Comparison of ENCODE assay signal across 22 cellular contexts in genomic region chr7:157963526-157963925, GRCh38.
DNase-seq lines count a peak whose midpoint lies in the region; ATAC-seq and TF ChIP-seq lines count a peak whose summit lies in the region.
"Had no signal": no experiment of that assay in that cellular context is flagged by ENCODE, and none has a peak within 500 bp of the region (broad histone marks: within the 10 kb centered on the region; RNA-seq: fewer than 3 reads in every experiment).

No MANE protein-coding gene starts in this region.

- DNase-seq in cardiac septum (ENCODE audit: low spot score) (peak; percentile 19), left cardiac atrium (no peak), endodermal cell (peak; percentile 26), mesenteric fat pad (ENCODE audit: low spot score) (peak; percentile 82), NCI-H82 treated with DMSO at 0.1 percent for 48 hours (lab: John Stamatoyannopoulos, UW; ENCODE audit: unreplicated experiment) (no peak), GM03348 (ENCODE audit: low spot score) (no peak), ecto neural progenitor cell (ENCODE audit: low spot score) (no peak)
- DNase-seq: 8988T; ACHN; AML-193; BE2C; CD4-positive, alpha-beta T cell; CD8-positive, alpha-beta memory T cell; DMS 273 treated with DMSO at 0.1 percent for 48 hours; DMS79; EL; GDM1; GOT3; HCEC 1CT had no signal

- no peaks in the 10 kb centered on the region for H3K36me3 Mint-ChIP-seq in endodermal cell (ENCODE audit: low read depth)
- H3K36me3 Mint-ChIP-seq: CD14-positive monocyte; CD8-positive, alpha-beta memory T cell had no signal

- intact Hi-C loops in cardiac septum (cut with DNase I): no loop called here
- intact Hi-C loops in left cardiac atrium (cut with DNase I): no loop called here

- no peaks in the 10 kb centered on the region for H3K4me1 ChIP-seq in endodermal cell (ENCODE audit: control insufficient read depth, insufficient read depth, low read length)
- H3K4me1 ChIP-seq: A549, BE2C had no signal

- H3K36me3 ChIP-seq in endodermal cell (ENCODE audit: control insufficient read depth, insufficient read depth, low read length): no peaks in the 10 kb centered on the region
- H3K36me3 ChIP-seq: BE2C; BLaER1 treated with 17β-estradiol and CSF1 and Interleukin-3, amounts not matched to agents 10 nM and 100 nM had no signal

- no peak overlapping the region for H3K9ac ChIP-seq in endodermal cell (ENCODE audit: extremely low read depth, low read length, poor library complexity, severe bottlenecking)
- H3K9ac ChIP-seq: BLaER1 treated with 17β-estradiol and CSF1 and Interleukin-3, amounts not matched to agents 10 nM and 100 nM had no signal

- ATAC-seq in left cardiac atrium: no peak
- ATAC-seq: A549 had no signal

- H3K4me3 ChIP-seq in endodermal cell (ENCODE audit: low read length): no peak overlapping the region
- H3K4me3 ChIP-seq: A549; BLaER1 treated with 17β-estradiol and CSF1 and Interleukin-3, amounts not matched to agents 10 nM and 100 nM had no signal

- no peak overlapping the region for H3K27ac Mint-ChIP-seq in endodermal cell
- H3K27ac Mint-ChIP-seq: CD14-positive monocyte; CD4-positive, alpha-beta T cell; CD8-positive, alpha-beta memory T cell had no signal

- H3K4me3 Mint-ChIP-seq in endodermal cell: no peak overlapping the region
- H3K4me3 Mint-ChIP-seq: CD14-positive monocyte; CD4-positive, alpha-beta T cell; CD8-positive, alpha-beta memory T cell had no signal

- H3K9me3 Mint-ChIP-seq in endodermal cell: peaks cover 3% of the 10 kb centered on the region

- H3K27ac ChIP-seq in endodermal cell (ENCODE audit: low read depth, low read length): no peak overlapping the region
- H3K27ac ChIP-seq: A549; BLaER1 treated with 17β-estradiol and CSF1 and Interleukin-3, amounts not matched to agents 10 nM and 100 nM had no signal

- no peaks in the 10 kb centered on the region for H3K4me1 Mint-ChIP-seq in endodermal cell
- H3K4me1 Mint-ChIP-seq: CD14-positive monocyte; CD8-positive, alpha-beta memory T cell had no signal

- no peaks in the 10 kb centered on the region for H3K27me3 ChIP-seq in endodermal cell (ENCODE audit: control insufficient read depth, insufficient read depth, low read length, poor library complexity, severe bottlenecking)
- H3K27me3 ChIP-seq: BE2C; BLaER1 treated with 17β-estradiol and CSF1 and Interleukin-3, amounts not matched to agents 10 nM and 100 nM had no signal

- H3K27me3 Mint-ChIP-seq in endodermal cell (ENCODE audit: insufficient read depth): peaks cover 3% of the 10 kb centered on the region

- peaks cover 84% of the 10 kb centered on the region for H3K9me3 ChIP-seq in endodermal cell (ENCODE audit: control insufficient read depth, low read length)
- H3K9me3 ChIP-seq: BE2C had no signal

- TF ChIP-seq CTCF in endodermal cell (conservative IDR thresholded peaks at IDR 0.05): no peak

- 58 to 62% methylated on average over 6 to 9 of the region's 9 CpGs for WGBS in endodermal cell (ENCODE audit: insufficient coverage in 1 of 2, insufficient read length in 1 of 2), 2 experiments

Comparison
In these comparisons a context has a peak if more than half of its experiments do, and no peak if none do; other contexts are left out.
1. DNase-seq: peak in cardiac septum (single experiment), endodermal cell (single experiment) and mesenteric fat pad (single experiment); none in left cardiac atrium (single experiment), NCI-H82 treated with DMSO at 0.1 percent for 48 hours (single experiment), GM03348 (single experiment) and ecto neural progenitor cell (single experiment).